ENCODE assay signal across 17 cellular contexts in genomic region chr10:71899665-71900412, GRCh38.
"Had no signal": no experiment of that assay in that cellular context is flagged by ENCODE, and none has a peak within 500 bp of the region (broad histone marks: within the 10 kb centered on the region; RNA-seq: fewer than 3 reads in every experiment).

No MANE protein-coding gene starts in this region.

- H3K4me3 ChIP-seq: body of pancreas, gastrocnemius medialis, heart left ventricle, right lobe of liver, tibial artery, uterus had no signal

- H3K4me3 Mint-ChIP-seq: activated CD4-positive, alpha-beta T cell treated with anti-CD3 and anti-CD28 coated beads, Interleukin-2, amount 10 ng/mL, durations not matched to agents 7 days and 5 days; activated CD8-positive, alpha-beta T cell treated with anti-CD3 and anti-CD28 coated beads, Interleukin-2, amount 10 ng/mL, durations not matched to agents 7 days and 5 days; activated naive CD4-positive, alpha-beta T cell treated with anti-CD3 and anti-CD28 coated beads for 36 hours; activated T-cell treated with anti-CD3 and anti-CD28 coated beads, Interleukin-2, amount 50 U/mL, for 4 hours; immature natural killer cell had no signal

- H3K36me3 ChIP-seq: gastrocnemius medialis, heart left ventricle, right lobe of liver, tibial artery, uterus had no signal

- H3K27me3 ChIP-seq: body of pancreas, gastrocnemius medialis, heart left ventricle, right lobe of liver, tibial artery, uterus had no signal

- H3K27ac Mint-ChIP-seq: activated CD4-positive, alpha-beta T cell treated with anti-CD3 and anti-CD28 coated beads, Interleukin-2, amount 10 ng/mL, durations not matched to agents 7 days and 5 days; activated CD8-positive, alpha-beta T cell treated with anti-CD3 and anti-CD28 coated beads, Interleukin-2, amount 10 ng/mL, durations not matched to agents 7 days and 5 days; activated naive CD4-positive, alpha-beta T cell treated with anti-CD3 and anti-CD28 coated beads for 36 hours; immature natural killer cell had no signal

- DNase-seq: activated CD4-positive, alpha-beta T cell treated with anti-CD3 and anti-CD28 coated beads, Interleukin-2, amount 10 ng/mL, durations not matched to agents 7 days and 5 days; activated CD8-positive, alpha-beta T cell treated with anti-CD3 and anti-CD28 coated beads, Interleukin-2, amount 10 ng/mL, durations not matched to agents 7 days and 5 days; activated naive CD4-positive, alpha-beta T cell treated with anti-CD3 and anti-CD28 coated beads for 36 hours; activated T-cell treated with anti-CD3 and anti-CD28 coated beads, Interleukin-2, amount 50 U/mL, for 4 hours; body of pancreas; central memory CD4-positive, alpha-beta T cell; erythroblast; gastrocnemius medialis; immature natural killer cell; midbrain; stimulated activated naive CD4-positive, alpha-beta T cell treated with Interleukin-2 at 50 U/mL for 16 hours; T1000; tibial artery; uterus had no signal

- H3K4me1 ChIP-seq: body of pancreas, gastrocnemius medialis, right lobe of liver, tibial artery, uterus had no signal

- H3K9me3 Mint-ChIP-seq: activated CD4-positive, alpha-beta T cell treated with anti-CD3 and anti-CD28 coated beads, Interleukin-2, amount 10 ng/mL, durations not matched to agents 7 days and 5 days; activated T-cell treated with anti-CD3 and anti-CD28 coated beads, Interleukin-2, amount 50 U/mL, for 4 hours; immature natural killer cell had no signal

- H3K4me1 Mint-ChIP-seq: immature natural killer cell had no signal

- H3K27ac ChIP-seq: body of pancreas, gastrocnemius medialis, heart left ventricle, right lobe of liver, tibial artery, uterus had no signal

- ATAC-seq: activated CD4-positive, CD25-positive, alpha-beta regulatory T cell treated with anti-CD3 and anti-CD28 coated beads, Interleukin-2, amount 50 U/mL, for 24 hours; activated CD8-positive, alpha-beta T cell treated with anti-CD3 and anti-CD28 coated beads, Interleukin-2, amount 10 ng/mL, durations not matched to agents 7 days and 5 days; activated T-cell treated with anti-CD3 and anti-CD28 coated beads, Interleukin-2, amount 50 U/mL, for 4 hours; body of pancreas; gastrocnemius medialis; heart left ventricle; right lobe of liver had no signal

- H3K9me3 ChIP-seq: body of pancreas, gastrocnemius medialis, right lobe of liver, tibial artery, uterus had no signal

- H3K27me3 Mint-ChIP-seq: activated CD4-positive, alpha-beta T cell treated with anti-CD3 and anti-CD28 coated beads, Interleukin-2, amount 10 ng/mL, durations not matched to agents 7 days and 5 days had no signal
